7 cellular contexts compared by ENCODE assay signal in genomic region chr9:126805546-126806262, GRCh38. TPM values are rescaled to one million over a fixed set of nuclear protein-coding genes. Genes with fewer than 3 reads are reported as not detected.
A peak's percentile ranks its signal among the peaks of the same experiment; 100 is the strongest.
DNase-seq lines count a peak whose midpoint lies in the region; ATAC-seq and TF ChIP-seq lines count a peak whose summit lies in the region.

No MANE protein-coding gene starts in this region.

- H3K36me3 Mint-ChIP-seq in activated T-cell treated with anti-CD3 and anti-CD28 coated beads, Interleukin-2, amount 50 U/mL, for 72 hours (ENCODE audit: insufficient read depth in 2 of 2): peaks cover 6 to 7% of the 10 kb centered on the region in 2 donors

- POLR2A ChIA-PET in OCI-LY7 (lab: Charles Lee): interaction anchor here (1.2 to 1.7 kb wide), 4 partner anchors 11 to 56 kb away, joined by 3 to 6 read pairs (median 4); no protein-coding TSS in a partner anchor

- H4K20me1 ChIP-seq in OCI-LY7 (ENCODE audit: insufficient read depth, low read length): no peaks in the 10 kb centered on the region

- CTCF ChIA-PET in OCI-LY7 (lab: Charles Lee; ENCODE audit: unreplicated experiment): interaction anchor here (0.6 to 0.7 kb wide), 2 partner anchors 99 to 111 kb away, joined by 3 read pairs; no protein-coding TSS in a partner anchor

- H2AFZ ChIP-seq in OCI-LY7 (ENCODE audit: low read length): peak overlapping the region; percentile 96; the same call in 1 of the 2 replicates

- peak overlapping the region; percentile 84 for H3K4me2 ChIP-seq in OCI-LY7 (ENCODE audit: low read length)

- H3K27ac Mint-ChIP-seq in activated T-cell treated with anti-CD3 and anti-CD28 coated beads, Interleukin-2, amount 50 U/mL, for 72 hours: peak overlapping the region; percentile 87

- H3K36me3 ChIP-seq in OCI-LY7 (ENCODE audit: insufficient read depth, low read length) (peaks cover 11% of the 10 kb centered on the region; the same call in 1 of the 2 replicates), urinary bladder (ENCODE audit: insufficient read depth) (no peaks in the 10 kb centered on the region)

- intact Hi-C loops in OCI-LY7 (cut with micrococcal nuclease; ENCODE audit: unreplicated experiment): loop anchor here (5.0 to 10.0 kb wide), 2 partner anchors 57 to 109 kb away; partner anchors contain the start of genes RALGPS1 and ZBTB34

- DNase-seq in OCI-LY7 (ENCODE audit: low spot score) (peak; percentile 75), foreskin fibroblast (peak; percentile 66 to 81), pons (ENCODE audit: low spot score) (peak; percentile 29)
- peak; percentile 86 to 91 for DNase-seq in activated T-cell treated with anti-CD3 and anti-CD28 coated beads, Interleukin-2, amount 50 U/mL, for 72 hours

- peaks cover 35% of the 10 kb centered on the region; the same call in 1 of the 2 replicates for H3K79me2 ChIP-seq in OCI-LY7 (ENCODE audit: insufficient read depth, low read depth, low read length)

- H3K9me3 Mint-ChIP-seq in activated T-cell treated with anti-CD3 and anti-CD28 coated beads, Interleukin-2, amount 50 U/mL, for 72 hours: peaks cover 0 to 3% of the 10 kb centered on the region in 2 donors

- no peaks in the 10 kb centered on the region for H3K27me3 Mint-ChIP-seq in activated T-cell treated with anti-CD3 and anti-CD28 coated beads, Interleukin-2, amount 50 U/mL, for 72 hours (ENCODE audit: low read depth)

- peak overlapping the region; percentile 50 for H3K27ac ChIP-seq in OCI-LY7 (ENCODE audit: low read depth, low read length, poor library complexity, severe bottlenecking)
- peak overlapping the region; percentile 69 for H3K27ac ChIP-seq in urinary bladder (ENCODE audit: low read depth)

- ATAC-seq in GM18517 (IDR thresholded peaks at IDR 0.05; ENCODE audit: unreplicated experiment) (peak; percentile 57), HG02840 (IDR thresholded peaks at IDR 0.05; ENCODE audit: low FRiP score, unreplicated experiment) (peak; percentile 42)
- peak; percentile 94 to 95 for ATAC-seq in activated T-cell treated with anti-CD3 and anti-CD28 coated beads, Interleukin-2, amount 50 U/mL, for 72 hours (replicated peaks in 1 of 2)

- H3K4me1 ChIP-seq in OCI-LY7 (ENCODE audit: insufficient read depth, low read length, poor library complexity, severe bottlenecking) (peaks cover 23% of the 10 kb centered on the region), urinary bladder (ENCODE audit: insufficient read depth) (peaks cover 3% of the 10 kb centered on the region)

- H3K4me1 Mint-ChIP-seq in activated T-cell treated with anti-CD3 and anti-CD28 coated beads, Interleukin-2, amount 50 U/mL, for 72 hours (ENCODE audit: low read depth): peaks cover 32% of the 10 kb centered on the region

- no peaks in the 10 kb centered on the region for H3K9me3 ChIP-seq in OCI-LY7 (ENCODE audit: low read length)

- peak overlapping the region; percentile 82 for H3K4me3 ChIP-seq in OCI-LY7 (ENCODE audit: low read depth, low read length, poor library complexity, severe bottlenecking)
- peak overlapping the region; percentile 81 to 88 for H3K4me3 ChIP-seq in foreskin fibroblast (ENCODE audit: low read depth in 1 of 2, low read length in 2 of 2)
- H3K4me3 ChIP-seq in urinary bladder (ENCODE audit: low read depth, low read length): peak overlapping the region; percentile 99

- H3K4me3 Mint-ChIP-seq in activated T-cell treated with anti-CD3 and anti-CD28 coated beads, Interleukin-2, amount 50 U/mL, for 72 hours: peak overlapping the region; percentile 83 to 89

- TF ChIP-seq CTCF in OCI-LY7 (conservative IDR thresholded peaks at IDR 0.05; ENCODE audit: low read length) (peak; percentile 21; the same call in 1 of the 2 replicates), foreskin fibroblast (IDR thresholded peaks at IDR 0.05; ENCODE audit: low read depth, low read length) (no peak)

- BruUV-seq in OCI-LY7 (replicated peaks; lab: Mats Ljungman, UMichigan): no TSS peak

- WGBS in urinary bladder: 30% methylated on average over 8 of the region's 8 CpGs

- H3K9me2 ChIP-seq in OCI-LY7 (ENCODE audit: insufficient read depth, low read length): no peaks in the 10 kb centered on the region

RNA-seq across cellular contexts. Expression of gene ZBTB43, which starts 0.9 kb away (rescaled TPM):
- 3.3 and 4.1 TPM in 2 replicates for total RNA-seq in OCI-LY7 (2014; rRNA removed; shearing (Covaris generic))
- total RNA-seq in OCI-LY7 (2022) (6.4 and 7.6 TPM in 2 replicates), urinary bladder (11.2 TPM)
- total RNA-seq in activated T-cell treated with anti-CD3 and anti-CD28 coated beads, Interleukin-2, amount 50 U/mL, for 72 hours: 10 to 100 TPM; 30.2 to 66.2 TPM
- 16.8 TPM for polyA plus RNA-seq in urinary bladder

RNA-seq across cellular contexts. Expression of gene ZBTB34, which starts 54.7 kb away (rescaled TPM):
- total RNA-seq in OCI-LY7 (2014; rRNA removed; shearing (Covaris generic)): 6.5 and 7.5 TPM in 2 replicates
- total RNA-seq in OCI-LY7 (2022): 11.3 and 12.3 TPM in 2 replicates
- total RNA-seq in activated T-cell treated with anti-CD3 and anti-CD28 coated beads, Interleukin-2, amount 50 U/mL, for 72 hours: 1 to 10 TPM; 7.1 to 8.1 TPM
- total RNA-seq in urinary bladder: 24.7 TPM
- polyA plus RNA-seq in urinary bladder: 4.3 TPM

Comparison
In these comparisons a context has a peak if more than half of its experiments do, and no peak if none do; other contexts are left out.
1. Peak in every context shown above with its lines: DNase-seq, ATAC-seq, H3K4me3 ChIP-seq and H3K27ac ChIP-seq.
2. ATAC-seq: peak in every context shown above with its lines; median percentile 94 in activated T-cell treated with anti-CD3 and anti-CD28 coated beads, Interleukin-2, amount 50 U/mL, for 72 hours; 57 in GM18517; 42 in HG02840.
3. DNase-seq: peak in every context shown above with its lines; median percentile 88 in activated T-cell treated with anti-CD3 and anti-CD28 coated beads, Interleukin-2, amount 50 U/mL, for 72 hours; 75 in OCI-LY7; 74 in foreskin fibroblast; 29 in pons.